In the genomic region with DNA sequence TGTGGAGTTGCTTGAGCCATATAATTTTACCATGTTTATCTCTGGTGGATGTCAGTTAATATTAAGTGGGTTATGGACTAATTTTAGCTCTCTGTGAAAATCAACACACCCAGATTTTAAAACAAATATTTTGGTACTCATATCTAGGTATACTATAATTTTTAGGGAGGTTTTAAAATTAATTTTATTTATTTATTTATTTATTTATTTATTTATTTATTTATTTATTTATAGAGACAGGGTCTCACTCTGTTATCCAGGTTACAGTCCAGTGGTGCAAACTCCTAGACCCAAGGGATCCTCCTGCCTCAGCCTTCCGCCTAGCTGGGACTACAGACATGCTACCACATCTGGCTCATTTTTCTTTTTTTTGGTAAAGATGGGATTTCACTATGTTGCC, we compare ENCODE assay signal across 29 cellular contexts.
"Had no signal": no experiment of that assay in that cellular context is flagged by ENCODE, and none has a peak within 500 bp of the region (broad histone marks: within the 10 kb centered on the region; RNA-seq: fewer than 3 reads in every experiment).

No MANE protein-coding gene starts in this region.

- H3K4me3 ChIP-seq: stomach, suprapubic skin, testis, thoracic aorta, thyroid gland, tibial artery, tibial nerve, transverse colon, upper lobe of left lung, upper lobe of right lung, uterus, vagina had no signal

- H3K36me3 Mint-ChIP-seq: stimulated activated effector memory CD8-positive, alpha-beta T cell treated with anti-CD3 and anti-CD28 coated beads, Interleukin-12 subunit alpha, Interleukin-12 subunit beta, amount 100 ng/mL, for 72 hours; stimulated activated memory B cell treated with anti-CD40 and anti-IgM and Interleukin-4, amounts not matched to agents 10 μg/mL and 1 μg/mL and 100 μg/mL, for 72 hours; stimulated activated naive B cell treated with anti-CD40 and anti-IgM and Interleukin-4, amounts not matched to agents 10 μg/mL and 1 μg/mL and 100 μg/mL, for 72 hours; type B pancreatic cell had no signal

- H3K27ac Mint-ChIP-seq: stimulated activated effector memory CD8-positive, alpha-beta T cell treated with anti-CD3 and anti-CD28 coated beads, Interleukin-12 subunit alpha, Interleukin-12 subunit beta, amount 100 ng/mL, for 72 hours; stimulated activated memory B cell treated with anti-CD40 and anti-IgM and Interleukin-4, amounts not matched to agents 10 μg/mL and 1 μg/mL and 100 μg/mL, for 72 hours; stimulated activated naive B cell treated with anti-CD40 and anti-IgM and Interleukin-4, amounts not matched to agents 10 μg/mL and 1 μg/mL and 100 μg/mL, for 72 hours; stimulated activated naive CD8-positive, alpha-beta T cell treated with anti-CD3 and anti-CD28 coated beads, Interleukin-15, amount 100 ng/mL, for 72 hours; stimulated activated naive CD8-positive, alpha-beta T cell treated with anti-CD3 and anti-CD28 coated beads, Interleukin-15, Interleukin-2, amounts not matched to agents 100 ng/mL and 50 ng/mL, for 24 hours; type B pancreatic cell had no signal

- H3K4me1 ChIP-seq: stomach, suprapubic skin, thyroid gland, tibial artery, tibial nerve, transverse colon, upper lobe of right lung, uterus had no signal

- H3K4me3 Mint-ChIP-seq: stimulated activated effector memory CD8-positive, alpha-beta T cell treated with anti-CD3 and anti-CD28 coated beads, Interleukin-12 subunit alpha, Interleukin-12 subunit beta, amount 100 ng/mL, for 72 hours; stimulated activated memory B cell treated with anti-CD40 and anti-IgM and Interleukin-4, amounts not matched to agents 10 μg/mL and 1 μg/mL and 100 μg/mL, for 72 hours; stimulated activated naive B cell treated with anti-CD40 and anti-IgM and Interleukin-4, amounts not matched to agents 10 μg/mL and 1 μg/mL and 100 μg/mL, for 72 hours; stimulated activated naive CD8-positive, alpha-beta T cell treated with anti-CD3 and anti-CD28 coated beads, Interleukin-15, amount 100 ng/mL, for 72 hours; stimulated activated naive CD8-positive, alpha-beta T cell treated with anti-CD3 and anti-CD28 coated beads, Interleukin-15, Interleukin-2, amounts not matched to agents 100 ng/mL and 50 ng/mL, for 24 hours; type B pancreatic cell had no signal

- ATAC-seq: stimulated activated effector memory CD8-positive, alpha-beta T cell treated with anti-CD3 and anti-CD28 coated beads, Interleukin-12 subunit alpha, Interleukin-12 subunit beta, amount 100 ng/mL, for 72 hours; stimulated activated memory B cell treated with anti-CD40 and anti-IgM and Interleukin-4, amounts not matched to agents 10 μg/mL and 1 μg/mL and 100 μg/mL, for 72 hours; stimulated activated naive CD8-positive, alpha-beta T cell treated with anti-CD3 and anti-CD28 coated beads, Interleukin-15, amount 100 ng/mL, for 72 hours; stimulated activated naive CD8-positive, alpha-beta T cell treated with anti-CD3 and anti-CD28 coated beads, Interleukin-15, Interleukin-2, amounts not matched to agents 100 U/mL and 50 U/mL, for 24 hours; upper lobe of right lung had no signal

- H3K9me3 ChIP-seq: stomach, suprapubic skin, testis, thoracic aorta, thyroid gland, tibial artery, tibial nerve, transverse colon, upper lobe of left lung, upper lobe of right lung, uterus, vagina had no signal

- FAIRE-seq: urothelium cell line had no signal

- H3K36me3 ChIP-seq: stomach, suprapubic skin, thoracic aorta, thyroid gland, tibial artery, tibial nerve, transverse colon, upper lobe of left lung, upper lobe of right lung, uterus, vagina had no signal

- H3K27me3 Mint-ChIP-seq: stimulated activated memory B cell treated with anti-CD40 and anti-IgM and Interleukin-4, amounts not matched to agents 10 μg/mL and 1 μg/mL and 100 μg/mL, for 72 hours; stimulated activated naive B cell treated with anti-CD40 and anti-IgM and Interleukin-4, amounts not matched to agents 10 μg/mL and 1 μg/mL and 100 μg/mL, for 72 hours; stimulated activated naive CD8-positive, alpha-beta T cell treated with anti-CD3 and anti-CD28 coated beads, Interleukin-15, amount 100 ng/mL, for 72 hours; stimulated activated naive CD8-positive, alpha-beta T cell treated with anti-CD3 and anti-CD28 coated beads, Interleukin-15, Interleukin-2, amounts not matched to agents 100 ng/mL and 50 ng/mL, for 24 hours had no signal

- DNase-seq: stimulated activated CD4-positive, alpha-beta T cell treated with anti-CD3 and anti-CD28 coated beads, Interleukin-2, amount 100 ng/mL, for 48 hours; stimulated activated CD4-positive, alpha-beta T cell treated with anti-CD3 and anti-CD28 coated beads, Interleukin-4, amount 100 ng/mL, for 1 hour; stimulated activated CD4-positive, alpha-beta T cell treated with anti-CD3 and anti-CD28 coated beads, Interleukin-4, amount 100 ng/mL, for 24 hours; stimulated activated CD4-positive, alpha-beta T cell treated with anti-CD3 and anti-CD28 coated beads, Interleukin-4, amount 100 ng/mL, for 4 hours; stimulated activated CD8-positive, alpha-beta memory T cell treated with anti-CD3 and anti-CD28 coated beads, Interleukin-4, amount 100 ng/mL, for 48 hours; stimulated activated naive B cell treated with anti-CD40 and anti-IgM and Interleukin-4, amounts not matched to agents 10 μg/mL and 1 μg/mL and 100 μg/mL, for 72 hours; stimulated activated naive CD4-positive, alpha-beta T cell; stimulated activated naive CD4-positive, alpha-beta T cell treated with Interleukin-2 at 50 U/mL for 16 hours; stimulated activated naive CD8-positive, alpha-beta T cell treated with anti-CD3 and anti-CD28 coated beads, Interleukin-15, amount 100 ng/mL, for 72 hours; stimulated activated naive CD8-positive, alpha-beta T cell treated with anti-CD3 and anti-CD28 coated beads, Interleukin-15, Interleukin-2, amounts not matched to agents 100 U/mL and 50 U/mL, for 24 hours; stomach; substantia nigra; testis; thyroid gland; tibial artery; transverse colon; trophoblast cell; upper lobe of left lung; upper lobe of right lung; uterus had no signal

- H3K27ac ChIP-seq: stomach, suprapubic skin, testis, thoracic aorta, thyroid gland, tibial artery, tibial nerve, transverse colon, upper lobe of left lung, upper lobe of right lung, uterus, vagina had no signal
